8 cellular contexts compared by ENCODE assay signal in the genomic region with DNA sequence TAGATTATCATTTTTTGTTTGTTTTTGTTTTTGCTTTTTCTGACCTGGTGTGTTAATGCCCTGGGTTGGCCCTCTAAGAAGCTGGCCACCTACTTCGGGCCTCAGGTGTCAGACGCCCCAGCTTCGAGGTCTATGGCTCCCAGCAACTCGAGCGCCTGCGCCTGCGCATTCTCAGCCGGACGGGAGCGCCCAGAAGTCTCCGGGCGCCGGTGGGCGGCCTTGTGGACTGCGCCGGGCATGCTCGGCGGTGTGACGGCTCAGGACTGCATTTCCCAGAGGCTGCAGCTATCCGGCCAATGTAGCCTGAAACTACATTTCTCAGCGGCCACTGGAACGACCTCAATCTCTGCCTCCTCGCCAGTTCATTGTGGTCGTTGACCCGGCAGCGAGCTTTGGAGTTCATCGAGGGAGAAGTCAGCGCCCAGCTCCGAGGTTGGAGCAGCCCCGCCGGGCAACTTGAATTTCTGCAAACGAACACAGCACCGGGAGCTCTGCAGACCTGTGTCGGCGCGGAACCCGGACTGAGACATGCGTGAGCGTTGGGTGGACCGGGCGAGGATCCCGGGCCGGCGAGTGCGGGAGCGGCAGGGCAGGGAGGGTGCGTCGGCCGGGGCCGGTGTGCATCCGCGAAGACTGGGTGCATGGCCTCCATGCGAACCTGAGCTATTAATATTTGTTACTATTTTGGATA. TPM values are rescaled to one million over a fixed set of nuclear protein-coding genes. Genes with fewer than 3 reads are reported as not detected.
DNase-seq lines count a peak whose midpoint lies in the region; ATAC-seq and TF ChIP-seq lines count a peak whose summit lies in the region.

Gene ZNF30 (plus strand): TSS at position 219 of the 691 bp plus-strand sequence. CDS start 3,045 bp downstream, outside the sequence.

- H3K9ac ChIP-seq in HUES6 (ENCODE audit: low read length), result peak within 1 kb of the TSS; percentile 69

- intact Hi-C loops in Caco-2 (cut with micrococcal nuclease; ENCODE audit: unreplicated experiment), result loop anchor here (5.0 kb wide), 1 partner anchor 75 kb away; no protein-coding TSS in a partner anchor
- intact Hi-C loops in activated naive CD4-positive, alpha-beta T cell treated with anti-CD3 and anti-CD28 coated beads for 36 hours (cut with micrococcal nuclease), result loop anchor here (1.0 to 5.0 kb wide), 4 partner anchors 37 to 195 kb away; partner anchors contain the start of genes GRAMD1A, ZNF181, ZNF599 and ZNF792

- no peaks in the 10 kb centered on the region for H3K27me3 Mint-ChIP-seq in Caco-2 (ENCODE audit: insufficient read depth, unreplicated experiment)
- H3K27me3 Mint-ChIP-seq in activated naive CD4-positive, alpha-beta T cell treated with anti-CD3 and anti-CD28 coated beads for 36 hours (ENCODE audit: low read depth), result no peaks in the 10 kb centered on the region

- CTCF ChIA-PET in Caco-2 (lab: Charles Lee), result interaction anchor here (0.7 to 1.4 kb wide), 4 partner anchors 74 to 249 kb away, joined by 3 to 4 read pairs (median 3); partner anchors contain the start of genes SCGB2B2 and ZNF302
- CTCF ChIA-PET in activated naive CD4-positive, alpha-beta T cell treated with anti-CD3 and anti-CD28 coated beads for 36 hours (lab: Charles Lee), result interaction anchor here (0.7 to 1.7 kb wide), 2 partner anchors 10 to 46 kb away, joined by 3 to 4 read pairs; no protein-coding TSS in a partner anchor

- peak within 1 kb of the TSS; percentile 71 for H3K4me3 ChIP-seq in Caco-2 (ENCODE audit: low read depth, low read length)
- H3K4me3 ChIP-seq in HUES6 (ENCODE audit: low read depth, low read length), result peak within 1 kb of the TSS; percentile 70

- DNase-seq in Caco-2 (peak; percentile 95 to 96), SK-MEL-5 (ENCODE audit: low read depth, low spot score) (peak; percentile 89), germinal center (ENCODE audit: low spot score) (peak; percentile 86), non-pigmented ciliary epithelial cell (ENCODE audit: low read depth) (peak; percentile 58), substantia nigra (lab: John Stamatoyannopoulos, UW) (peak; percentile 44 to 93 (median 83))
- peak; percentile 93 for DNase-seq in activated naive CD4-positive, alpha-beta T cell treated with anti-CD3 and anti-CD28 coated beads for 36 hours

- no peak for TF ChIP-seq CTCF in Caco-2 (IDR thresholded peaks at IDR 0.05; ENCODE audit: insufficient read depth in 1 of 2, low read depth in 1 of 2, low read length in 1 of 2, severe bottlenecking in 1 of 2, unreplicated experiment in 1 of 2)

- peak; percentile 79 for ATAC-seq in GM21367 (IDR thresholded peaks at IDR 0.05; ENCODE audit: unreplicated experiment)

- H3K27ac Mint-ChIP-seq in Caco-2 (ENCODE audit: unreplicated experiment), result peak within 1 kb of the TSS; percentile 86
- H3K27ac Mint-ChIP-seq in activated naive CD4-positive, alpha-beta T cell treated with anti-CD3 and anti-CD28 coated beads for 36 hours, result peak within 1 kb of the TSS; percentile 44

- BruUV-seq in Caco-2 (replicated peaks; lab: Mats Ljungman, UMichigan), result no TSS peak

- no peaks in the 10 kb centered on the region; the same call in 1 of the 2 replicates for H3K36me3 ChIP-seq in Caco-2 (ENCODE audit: control insufficient read depth, insufficient read depth, low read length)
- H3K36me3 ChIP-seq in HUES6 (ENCODE audit: control insufficient read depth, insufficient read depth, low read length), result peaks cover 15% of the 10 kb centered on the region

- H3K4me1 Mint-ChIP-seq in Caco-2 (ENCODE audit: low read depth, unreplicated experiment), result no peaks in the 10 kb centered on the region
- peaks cover 13% of the 10 kb centered on the region for H3K4me1 Mint-ChIP-seq in activated naive CD4-positive, alpha-beta T cell treated with anti-CD3 and anti-CD28 coated beads for 36 hours (ENCODE audit: low read depth)

- H3K4me3 Mint-ChIP-seq in Caco-2 (ENCODE audit: unreplicated experiment), result peak within 1 kb of the TSS; percentile 95
- H3K4me3 Mint-ChIP-seq in activated naive CD4-positive, alpha-beta T cell treated with anti-CD3 and anti-CD28 coated beads for 36 hours, result peak within 1 kb of the TSS; percentile 89

- H3K36me3 Mint-ChIP-seq in Caco-2 (ENCODE audit: insufficient read depth, unreplicated experiment), result peaks cover 11% of the 10 kb centered on the region
- H3K36me3 Mint-ChIP-seq in activated naive CD4-positive, alpha-beta T cell treated with anti-CD3 and anti-CD28 coated beads for 36 hours (ENCODE audit: low read depth), result peaks cover 20% of the 10 kb centered on the region

- no peak within 1 kb of the TSS for H3K27ac ChIP-seq in HUES6 (ENCODE audit: low read depth, low read length)
- peak within 1 kb of the TSS; percentile 80 for H3K27ac ChIP-seq in substantia nigra (ENCODE audit: low read depth, low read length, poor library complexity, severe bottlenecking)

- in situ Hi-C loops in SK-MEL-5 (cut with HindIII; ENCODE audit: low pct_unique_long_range_greater_than_20kb, low sequenced_read_pairs), result no loop called here

- H3K27me3 ChIP-seq in Caco-2 (replicated peaks; ENCODE audit: control insufficient read depth, insufficient read depth, low read length) (no peaks in the 10 kb centered on the region), HUES6 (ENCODE audit: control insufficient read depth, insufficient read depth, low read length) (no peaks in the 10 kb centered on the region)

- no peaks in the 10 kb centered on the region for H3K9me3 ChIP-seq in Caco-2
- peaks cover 4% of the 10 kb centered on the region; the same call in 1 of the 2 replicates for H3K9me3 ChIP-seq in HUES6 (ENCODE audit: control insufficient read depth, insufficient read depth, low read depth, low read length)

- H3K9me3 Mint-ChIP-seq in Caco-2 (ENCODE audit: unreplicated experiment), result peaks cover 9% of the 10 kb centered on the region
- no peaks in the 10 kb centered on the region for H3K9me3 Mint-ChIP-seq in activated naive CD4-positive, alpha-beta T cell treated with anti-CD3 and anti-CD28 coated beads for 36 hours

- H3K4me1 ChIP-seq in Caco-2, result peaks cover 6% of the 10 kb centered on the region; the same call in 1 of the 2 replicates
- H3K4me1 ChIP-seq in HUES6 (ENCODE audit: control insufficient read depth, insufficient read depth, low read length), result no peaks in the 10 kb centered on the region

- POLR2A ChIA-PET in Caco-2 (lab: Charles Lee), result interaction anchor here (0.5 to 1.4 kb wide), 4 partner anchors 51 to 1021 kb away, joined by 4 to 9 read pairs (median 6); no protein-coding TSS in a partner anchor

RNA-seq across cellular contexts. Expression of gene ZNF30, which starts in this region (rescaled TPM):
- 5.2 and 5.6 TPM in 2 replicates for total RNA-seq in Caco-2 (2022)
- 3.2 and 3.9 TPM in 2 replicates for total RNA-seq in SK-MEL-5 (2014; rRNA removed; shearing (Covaris generic))
- 3.2 and 4.1 TPM in 2 replicates for polyA plus RNA-seq in SK-MEL-5 (2015; cell fraction: cytosol; rRNA removed)
- 6.2 and 8.4 TPM in 2 replicates for polyA plus RNA-seq in SK-MEL-5 (2015; cell fraction: nucleus; rRNA removed)
- 1 to 10 TPM; 4.4 to 5.5 TPM for total RNA-seq in activated naive CD4-positive, alpha-beta T cell treated with anti-CD3 and anti-CD28 coated beads for 36 hours
